15 cellular contexts compared by ENCODE assay signal in genomic region chr10:21572578-21572977, GRCh38. TPM values are rescaled to one million over a fixed set of nuclear protein-coding genes. Genes with fewer than 3 reads are reported as not detected.
DNase-seq lines count a peak whose midpoint lies in the region; ATAC-seq, FAIRE-seq and TF ChIP-seq lines count a peak whose summit lies in the region.
"Had no signal": no experiment of that assay in that cellular context is flagged by ENCODE, and none has a peak within 500 bp of the region (broad histone marks: within the 10 kb centered on the region; RNA-seq: fewer than 3 reads in every experiment).

No MANE protein-coding gene starts in this region.

- no peak overlapping the region for H3K4me3 ChIP-seq in fibroblast of mammary gland (ENCODE audit: control insufficient read depth, low read depth, low read length)
- H3K4me3 ChIP-seq: prostate gland, thyroid gland had no signal

- H3K9me3 Mint-ChIP-seq in nephron = no peaks in the 10 kb centered on the region
- H3K9me3 Mint-ChIP-seq in activated CD8-positive, alpha-beta T cell treated with anti-CD3 and anti-CD28 coated beads for 36 hours = no peaks in the 10 kb centered on the region

- CTCF ChIA-PET in activated CD8-positive, alpha-beta T cell treated with anti-CD3 and anti-CD28 coated beads for 36 hours (lab: Charles Lee) = no interaction called here

- POLR2A ChIA-PET in activated CD8-positive, alpha-beta T cell treated with anti-CD3 and anti-CD28 coated beads for 36 hours (lab: Charles Lee) = no interaction called here

- no peak for FAIRE-seq in GM19239 (lab: Jason Lieb, UNC)

- H3K27ac Mint-ChIP-seq in nephron = peak overlapping the region in 2 of 3 experiments; percentile 9 to 20
- no peak overlapping the region for H3K27ac Mint-ChIP-seq in activated CD8-positive, alpha-beta T cell treated with anti-CD3 and anti-CD28 coated beads for 36 hours

- TF ChIP-seq CTCF in fibroblast of mammary gland (conservative IDR thresholded peaks at IDR 0.05; ENCODE audit: control insufficient read depth, insufficient read depth, low read depth, low read length) (no peak), nephron (IDR thresholded peaks at IDR 0.05; ENCODE audit: unreplicated experiment in 3 of 3) (no peak)
- no peak for TF ChIP-seq CTCF in activated CD8-positive, alpha-beta T cell treated with anti-CD3 and anti-CD28 coated beads for 36 hours (IDR thresholded peaks at IDR 0.05)

- H3K4me1 Mint-ChIP-seq in nephron = peaks cover 5% of the 10 kb centered on the region
- H3K4me1 Mint-ChIP-seq in activated CD8-positive, alpha-beta T cell treated with anti-CD3 and anti-CD28 coated beads for 36 hours (ENCODE audit: low read depth) = peaks cover 34% of the 10 kb centered on the region

- ATAC-seq in Right ventricle myocardium inferior (peak; percentile 76), HG02759 (IDR thresholded peaks at IDR 0.05; ENCODE audit: unreplicated experiment) (no peak)
- ATAC-seq in activated CD8-positive, alpha-beta T cell treated with anti-CD3 and anti-CD28 coated beads for 36 hours = no peak

- DNase-seq in Right ventricle myocardium inferior (ENCODE audit: missing footprints) = no peak
- no peak for DNase-seq in cardiac septum (ENCODE audit: low spot score)
- peak; percentile 82 for DNase-seq in fibroblast of mammary gland (ENCODE audit: low read depth)
- DNase-seq in GM19239 (ENCODE audit: insufficient read length, low spot score) = no peak
- DNase-seq in GF-D8 (lab: John Stamatoyannopoulos, UW) = no peak
- no peak for DNase-seq in activated CD8-positive, alpha-beta T cell treated with anti-CD3 and anti-CD28 coated beads for 36 hours
- DNase-seq: activated gamma-delta T cell; DMS 273 treated with DMSO at 0.1 percent for 48 hours; glutamatergic neuron; KG1; NK-92 treated with Interleukin-12 subunit alpha and Interleukin-12 subunit beta, amount 100 ng/mL, for 24 hours had no signal

- peaks cover 50% of the 10 kb centered on the region for H3K36me3 Mint-ChIP-seq in nephron (ENCODE audit: low read depth)
- H3K36me3 Mint-ChIP-seq in activated CD8-positive, alpha-beta T cell treated with anti-CD3 and anti-CD28 coated beads for 36 hours (ENCODE audit: low read depth) = peaks cover 32% of the 10 kb centered on the region

- intact Hi-C loops in Right ventricle myocardium inferior (cut with DNase I) = no loop called here
- intact Hi-C loops in cardiac septum (cut with DNase I) = no loop called here
- intact Hi-C loops in activated CD8-positive, alpha-beta T cell treated with anti-CD3 and anti-CD28 coated beads for 36 hours (cut with micrococcal nuclease) = no loop called here

- no peak overlapping the region for H3K4me3 Mint-ChIP-seq in nephron
- H3K4me3 Mint-ChIP-seq in activated CD8-positive, alpha-beta T cell treated with anti-CD3 and anti-CD28 coated beads for 36 hours = no peak overlapping the region

- H3K27me3 Mint-ChIP-seq in nephron (ENCODE audit: low read depth) = no peaks in the 10 kb centered on the region
- no peaks in the 10 kb centered on the region for H3K27me3 Mint-ChIP-seq in activated CD8-positive, alpha-beta T cell treated with anti-CD3 and anti-CD28 coated beads for 36 hours

RNA-seq across cellular contexts. Expression of gene MLLT10, which starts 38.5 kb away (rescaled TPM):
- total RNA-seq in Right ventricle myocardium inferior = 18.3 TPM
- 32.5 TPM for total RNA-seq in cardiac septum
- total RNA-seq in activated CD8-positive, alpha-beta T cell treated with anti-CD3 and anti-CD28 coated beads for 36 hours = 10 to 100 TPM; 33.9 to 36.4 TPM

RNA-seq across cellular contexts. Expression of gene SKIDA1, which starts 47.1 kb away (rescaled TPM):
- 2.6 TPM for total RNA-seq in Right ventricle myocardium inferior
- total RNA-seq in cardiac septum = 1.8 TPM
- under 1 TPM; 0.11 to 0.36 TPM for total RNA-seq in activated CD8-positive, alpha-beta T cell treated with anti-CD3 and anti-CD28 coated beads for 36 hours
